Comparison of ENCODE assay signal across 8 cellular contexts in genomic region chr16:30063893-30064745, GRCh38. TPM values are rescaled to one million over a fixed set of nuclear protein-coding genes. Genes with fewer than 3 reads are reported as not detected.
A peak's percentile ranks its signal among the peaks of the same experiment; 100 is the strongest.
DNase-seq lines count a peak whose midpoint lies in the region; ATAC-seq lines count a peak whose summit lies in the region.

No MANE protein-coding gene starts in this region.

- H3K36me3 Mint-ChIP-seq in activated CD8-positive, alpha-beta memory T cell treated with anti-CD3 and anti-CD28 coated beads, Interleukin-2, amount 10 ng/mL, durations not matched to agents 7 days and 5 days: peaks cover 38% of the 10 kb centered on the region

- H3K4me3 ChIP-seq in mucosa of rectum (ENCODE audit: low read length in 2 of 2): peak overlapping the region; percentile 89 to 91

- peak overlapping the region; percentile 97 for H3K27ac Mint-ChIP-seq in activated CD8-positive, alpha-beta memory T cell treated with anti-CD3 and anti-CD28 coated beads, Interleukin-2, amount 10 ng/mL, durations not matched to agents 7 days and 5 days

- H3K36me3 ChIP-seq in mucosa of rectum (ENCODE audit: control insufficient read depth in 2 of 2, insufficient read depth in 2 of 2, low read length in 2 of 2): peaks cover 18 to 20% of the 10 kb centered on the region in 2 donors

- peaks cover 31 to 37% of the 10 kb centered on the region in 2 donors for H3K4me1 ChIP-seq in mucosa of rectum (ENCODE audit: control insufficient read depth in 2 of 2, insufficient read depth in 2 of 2, low read length in 2 of 2)

- H3K27ac ChIP-seq in mucosa of rectum (ENCODE audit: low read depth in 2 of 2, low read length in 2 of 2): peak overlapping the region; percentile 94 to 99

- no peaks in the 10 kb centered on the region for H3K27me3 Mint-ChIP-seq in activated CD8-positive, alpha-beta memory T cell treated with anti-CD3 and anti-CD28 coated beads, Interleukin-2, amount 10 ng/mL, durations not matched to agents 7 days and 5 days

- CTCF ChIA-PET in activated CD8-positive, alpha-beta memory T cell treated with anti-CD3 and anti-CD28 coated beads, Interleukin-2, amount 10 ng/mL, durations not matched to agents 7 days and 5 days (lab: Charles Lee): interaction anchor here (1.5 to 10.1 kb wide), 6 partner anchors 9 to 32 kb away, joined by 4 to 107 read pairs (median 10); partner anchors contain the start of genes TBX6 and TLCD3B

- H3K9ac ChIP-seq in mucosa of rectum (ENCODE audit: low read depth in 1 of 2, low read length in 2 of 2): peak overlapping the region; percentile 84 to 88

- H3K27me3 ChIP-seq in mucosa of rectum (ENCODE audit: control insufficient read depth in 2 of 2, insufficient read depth in 2 of 2, low read length in 2 of 2): no peaks in the 10 kb centered on the region

- peak; percentile 27 for ATAC-seq in HG02610 (IDR thresholded peaks at IDR 0.05; ENCODE audit: unreplicated experiment)
- peak; percentile 28 for ATAC-seq in activated CD8-positive, alpha-beta memory T cell treated with anti-CD3 and anti-CD28 coated beads, Interleukin-2, amount 10 ng/mL, durations not matched to agents 7 days and 5 days
- ATAC-seq in GM18858 (IDR thresholded peaks at IDR 0.05; ENCODE audit: unreplicated experiment): no peak

- peaks cover 33% of the 10 kb centered on the region for H3K4me1 Mint-ChIP-seq in activated CD8-positive, alpha-beta memory T cell treated with anti-CD3 and anti-CD28 coated beads, Interleukin-2, amount 10 ng/mL, durations not matched to agents 7 days and 5 days

- DNase-seq in DMS79 (lab: John Stamatoyannopoulos, UW) (peak; percentile 62), NCI-H774 (lab: John Stamatoyannopoulos, UW) (peak; percentile 57), epidermal melanocyte (ENCODE audit: insufficient read length, low spot score) (peak; percentile 14)
- DNase-seq in activated CD8-positive, alpha-beta memory T cell treated with anti-CD3 and anti-CD28 coated beads, Interleukin-2, amount 10 ng/mL, durations not matched to agents 7 days and 5 days: peak; percentile 85
- peak; percentile 50 for DNase-seq in stimulated activated CD8-positive, alpha-beta memory T cell treated with anti-CD3 and anti-CD28 coated beads, Interleukin-7, amount 100 ng/mL, for 24 hours (ENCODE audit: low read depth)

- peak overlapping the region; percentile 95 for H3K4me3 Mint-ChIP-seq in activated CD8-positive, alpha-beta memory T cell treated with anti-CD3 and anti-CD28 coated beads, Interleukin-2, amount 10 ng/mL, durations not matched to agents 7 days and 5 days

- H3K9me3 ChIP-seq in mucosa of rectum (ENCODE audit: control insufficient read depth in 2 of 2, low read length in 2 of 2): no peaks in the 10 kb centered on the region

- H3K9me3 Mint-ChIP-seq in activated CD8-positive, alpha-beta memory T cell treated with anti-CD3 and anti-CD28 coated beads, Interleukin-2, amount 10 ng/mL, durations not matched to agents 7 days and 5 days (ENCODE audit: low read depth): no peaks in the 10 kb centered on the region

RNA-seq across cellular contexts. Expression of gene ALDOA, which starts 1.4 kb away (rescaled TPM):
- 1,000 to 10,000 TPM; 1,292 to 1,318 TPM for total RNA-seq in activated CD8-positive, alpha-beta memory T cell treated with anti-CD3 and anti-CD28 coated beads, Interleukin-2, amount 10 ng/mL, durations not matched to agents 7 days and 5 days

RNA-seq across cellular contexts. Expression of gene PPP4C, which starts 11.7 kb away (rescaled TPM):
- total RNA-seq in activated CD8-positive, alpha-beta memory T cell treated with anti-CD3 and anti-CD28 coated beads, Interleukin-2, amount 10 ng/mL, durations not matched to agents 7 days and 5 days: 100 to 1,000 TPM; 149 to 161 TPM

RNA-seq across cellular contexts. Expression of gene TBX6, which starts 27.6 kb away (rescaled TPM):
- total RNA-seq in activated CD8-positive, alpha-beta memory T cell treated with anti-CD3 and anti-CD28 coated beads, Interleukin-2, amount 10 ng/mL, durations not matched to agents 7 days and 5 days: 1 to 10 TPM; 2.0 to 2.9 TPM

RNA-seq across cellular contexts. Expression of gene YPEL3, which starts 31.9 kb away (rescaled TPM):
- 10 to 100 TPM; 47.2 to 47.8 TPM for total RNA-seq in activated CD8-positive, alpha-beta memory T cell treated with anti-CD3 and anti-CD28 coated beads, Interleukin-2, amount 10 ng/mL, durations not matched to agents 7 days and 5 days

RNA-seq across cellular contexts. Expression of gene TLCD3B, which starts 33.0 kb away (rescaled TPM):
- total RNA-seq in activated CD8-positive, alpha-beta memory T cell treated with anti-CD3 and anti-CD28 coated beads, Interleukin-2, amount 10 ng/mL, durations not matched to agents 7 days and 5 days: 1 to 10 TPM; 1.6 to 6.5 TPM

Comparison
In these comparisons a context has a peak if more than half of its experiments do, and no peak if none do; other contexts are left out.
1. DNase-seq: peak in every context shown above with its lines; median percentile 85 in activated CD8-positive, alpha-beta memory T cell treated with anti-CD3 and anti-CD28 coated beads, Interleukin-2, amount 10 ng/mL, durations not matched to agents 7 days and 5 days; 62 in DMS79; 57 in NCI-H774; 50 in stimulated activated CD8-positive, alpha-beta memory T cell treated with anti-CD3 and anti-CD28 coated beads, Interleukin-7, amount 100 ng/mL, for 24 hours; 14 in epidermal melanocyte.